Comparison of ENCODE assay signal across 9 cellular contexts in the genomic region with DNA sequence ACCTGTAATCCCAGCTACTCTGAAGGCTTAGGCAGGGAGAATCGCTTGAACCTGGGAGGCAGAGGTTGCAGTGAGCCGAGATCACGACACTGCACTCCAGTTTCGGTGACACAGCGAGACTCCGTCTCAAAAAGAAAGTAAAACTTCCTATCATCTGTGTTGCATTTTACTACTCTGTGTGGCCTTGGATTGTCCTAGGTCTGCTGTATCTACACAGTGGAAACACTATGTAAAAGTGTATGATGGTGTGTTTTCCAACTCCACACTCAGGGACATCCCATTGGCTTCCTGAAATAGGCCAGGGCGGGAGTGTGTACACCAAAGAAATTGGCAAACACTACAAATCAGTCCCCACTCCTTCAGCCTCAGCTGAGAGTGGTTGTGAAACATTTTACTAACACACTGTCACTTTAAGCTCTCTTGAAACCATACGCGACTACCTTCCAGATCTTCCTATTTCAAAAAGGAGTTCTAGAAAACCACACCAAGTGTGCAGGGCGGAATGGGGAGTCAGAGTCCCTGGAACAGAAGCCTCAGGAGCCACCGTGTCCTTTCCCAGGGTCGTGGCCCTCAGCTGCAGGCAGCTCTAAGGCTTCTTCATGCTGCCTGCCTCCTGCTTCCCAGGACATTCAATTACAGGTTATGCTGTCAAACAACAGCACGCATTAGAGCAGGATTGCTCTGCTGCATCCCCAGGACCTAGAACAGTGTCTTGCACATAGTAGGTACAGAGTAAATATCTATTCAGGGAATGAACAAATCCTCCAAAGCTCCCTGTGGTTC.
A peak's percentile ranks its signal among the peaks of the same experiment; 100 is the strongest.
DNase-seq lines count a peak whose midpoint lies in the region; ATAC-seq and TF ChIP-seq lines count a peak whose summit lies in the region.
"Had no signal": no experiment of that assay in that cellular context is flagged by ENCODE, and none has a peak within 500 bp of the region (broad histone marks: within the 10 kb centered on the region; RNA-seq: fewer than 3 reads in every experiment).

No MANE protein-coding gene starts in this region.

- no peaks in the 10 kb centered on the region for H3K27me3 Mint-ChIP-seq in endodermal cell (ENCODE audit: insufficient read depth)

- peak; percentile 28 for TF ChIP-seq POLR2A in GM18505 (IDR thresholded peaks at IDR 0.05; ENCODE audit: borderline replicate concordance, extremely low read depth, insufficient read depth, insufficient read length)

- no peak overlapping the region for H3K27ac ChIP-seq in endodermal cell (ENCODE audit: low read depth, low read length)

- no peaks in the 10 kb centered on the region for H3K9me3 Mint-ChIP-seq in endodermal cell

- H3K4me1 ChIP-seq in endodermal cell (ENCODE audit: control insufficient read depth, insufficient read depth, low read length), result peaks cover 15% of the 10 kb centered on the region

- no peak overlapping the region for H3K4me3 Mint-ChIP-seq in endodermal cell

- no peak for DNase-seq in endodermal cell
- DNase-seq in pons (ENCODE audit: low spot score), result peak; percentile 9
- no peak for DNase-seq in DMS53 (lab: John Stamatoyannopoulos, UW)
- DNase-seq in NCI-H524 treated with DMSO at 0.1 percent for 48 hours (lab: John Stamatoyannopoulos, UW), result no peak
- no peak for DNase-seq in SKM-1 (lab: John Stamatoyannopoulos, UW; ENCODE audit: unreplicated experiment)
- DNase-seq in stimulated activated CD8-positive, alpha-beta memory T cell treated with anti-CD3 and anti-CD28 coated beads, Interleukin-4, amount 100 ng/mL, for 48 hours, result no peak
- DNase-seq: activated effector memory CD4-positive, alpha-beta T cell treated with anti-CD3 and anti-CD28 coated beads, Interleukin-2, amount 50 U/mL, for 16 hours had no signal

- peak overlapping the region; percentile 87 for H3K27ac Mint-ChIP-seq in endodermal cell

- no peaks in the 10 kb centered on the region for H3K9me3 ChIP-seq in endodermal cell (ENCODE audit: control insufficient read depth, low read length)

- H3K36me3 Mint-ChIP-seq in endodermal cell (ENCODE audit: low read depth), result peaks cover 4% of the 10 kb centered on the region

- H3K4me1 Mint-ChIP-seq in endodermal cell, result peaks cover 51% of the 10 kb centered on the region

- H3K9ac ChIP-seq in endodermal cell (ENCODE audit: extremely low read depth, low read length, poor library complexity, severe bottlenecking), result no peak overlapping the region

- H3K36me3 ChIP-seq in endodermal cell (ENCODE audit: control insufficient read depth, insufficient read depth, low read length), result no peaks in the 10 kb centered on the region

- TF ChIP-seq CTCF in endodermal cell (conservative IDR thresholded peaks at IDR 0.05), result no peak

- 93 to 94% methylated on average over 8 to 13 of the region's 13 CpGs for WGBS in endodermal cell (ENCODE audit: insufficient coverage in 1 of 2, insufficient read length in 1 of 2), 2 experiments

- no peak overlapping the region for H3K4me3 ChIP-seq in endodermal cell (ENCODE audit: low read length)

- ATAC-seq in GM18505 (IDR thresholded peaks at IDR 0.05; ENCODE audit: unreplicated experiment) (no peak), HG02973 (IDR thresholded peaks at IDR 0.05; ENCODE audit: unreplicated experiment) (peak; percentile 55)

- H3K27me3 ChIP-seq in endodermal cell (ENCODE audit: control insufficient read depth, insufficient read depth, low read length, poor library complexity, severe bottlenecking), result no peaks in the 10 kb centered on the region
